Comparison of ENCODE assay signal across 18 cellular contexts in the genomic region with DNA sequence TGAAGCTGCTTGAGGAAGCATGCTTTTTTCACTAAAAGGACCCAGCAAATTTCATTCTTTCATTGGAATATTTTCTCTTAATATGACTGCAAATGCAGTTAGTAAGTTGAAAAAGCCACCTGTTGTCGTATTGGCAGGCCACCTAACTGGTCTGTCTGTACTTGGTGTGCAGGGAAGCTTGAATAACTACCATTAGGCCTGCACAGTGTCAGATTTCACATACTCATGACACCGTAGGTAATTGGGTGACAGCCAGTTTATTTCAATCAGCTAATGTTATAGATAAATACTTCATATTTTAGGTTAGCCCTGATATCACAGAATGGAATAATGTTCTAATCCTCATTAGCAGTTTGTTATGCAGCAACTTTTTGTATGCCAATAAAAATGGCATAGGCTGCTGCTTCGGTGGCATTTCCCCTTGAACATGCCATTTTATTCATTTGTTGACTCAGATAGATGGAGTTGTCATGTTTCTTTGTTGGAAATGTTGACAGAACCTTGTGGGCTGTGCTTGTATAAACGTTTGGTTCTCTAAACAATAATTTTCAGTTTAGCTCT.
DNase-seq lines count a peak whose midpoint lies in the region; ATAC-seq, FAIRE-seq and TF ChIP-seq lines count a peak whose summit lies in the region.
"Had no signal": no experiment of that assay in that cellular context is flagged by ENCODE, and none has a peak within 500 bp of the region (broad histone marks: within the 10 kb centered on the region; RNA-seq: fewer than 3 reads in every experiment).

No MANE protein-coding gene starts in this region.

- no peak overlapping the region for H2AFZ ChIP-seq in smooth muscle cell (ENCODE audit: low read depth)

- H3K27me3 ChIP-seq in pancreas (no peaks in the 10 kb centered on the region), smooth muscle cell (ENCODE audit: low read depth) (no peaks in the 10 kb centered on the region)
- H3K27me3 ChIP-seq: SJCRH30, testis had no signal

- peak in 3 of 4 donors; percentile 47 to 55 (median 48) for ATAC-seq in pancreas
- ATAC-seq in HG02981 (IDR thresholded peaks at IDR 0.05; ENCODE audit: unreplicated experiment): no peak
- ATAC-seq: mucosa of descending colon had no signal

- H3K9me3 ChIP-seq in pancreas (no peaks in the 10 kb centered on the region), smooth muscle cell (replicated peaks; ENCODE audit: low read depth) (no peaks in the 10 kb centered on the region)
- H3K9me3 ChIP-seq: mucosa of descending colon, SJCRH30, testis had no signal

- no peaks in the 10 kb centered on the region for H4K20me1 ChIP-seq in smooth muscle cell (ENCODE audit: low read depth)

- intact Hi-C loops in pancreas (cut with DNase I): no loop called here

- TF ChIP-seq CTCF in pancreas (IDR thresholded peaks at IDR 0.05) (no peak), smooth muscle cell (IDR thresholded peaks at IDR 0.05; ENCODE audit: borderline replicate concordance, insufficient read depth, poor library complexity, severe bottlenecking) (no peak)

- H3K4me2 ChIP-seq in smooth muscle cell: no peak overlapping the region

- POLR2A ChIA-PET in HEK293T (lab: Yijun Ruan, JAX): no interaction called here

- no peak overlapping the region for H3K9ac ChIP-seq in smooth muscle cell (ENCODE audit: low read depth)

- WGBS in pancreas, 2 donors: 22 to 30% methylated on average over 4 of the region's 4 CpGs
- 79% methylated on average over 4 of the region's 4 CpGs for WGBS in smooth muscle cell (ENCODE audit: low lambda C conversion rate)

- FAIRE-seq in pancreas (lab: Jason Lieb, UNC): no peak

- H3K4me3 ChIP-seq in pancreas (no peak overlapping the region), smooth muscle cell (no peak overlapping the region)
- H3K4me3 ChIP-seq: mucosa of descending colon, SJCRH30, testis had no signal

- no peaks in the 10 kb centered on the region for H3F3A ChIP-seq in smooth muscle cell (ENCODE audit: low read depth)

- H3K4me1 ChIP-seq in pancreas: no peaks in the 10 kb centered on the region
- H3K4me1 ChIP-seq in smooth muscle cell (ENCODE audit: low read depth): no peaks in the 10 kb centered on the region
- H3K4me1 ChIP-seq: SJCRH30, testis had no signal

- CTCF ChIA-PET in HEK293T (lab: Yijun Ruan, JAX): interaction anchor here (0.6 kb wide), 1 partner anchor 663 kb away, joined by 4 read pairs; no protein-coding TSS in a partner anchor

- H3K36me3 ChIP-seq in pancreas (no peaks in the 10 kb centered on the region), smooth muscle cell (ENCODE audit: low read depth) (no peaks in the 10 kb centered on the region)
- H3K36me3 ChIP-seq: SJCRH30 had no signal

- H3K79me2 ChIP-seq in smooth muscle cell (ENCODE audit: low read depth): no peaks in the 10 kb centered on the region

- DNase-seq in HEK293T (ENCODE audit: extremely low spot score): peak; percentile 9
- peak; percentile 38 for DNase-seq in NCI-H1694 treated with DMSO at 0.1 percent for 48 hours (lab: John Stamatoyannopoulos, UW)
- peak; percentile 5 for DNase-seq in NCI-H524 treated with DMSO at 0.1 percent for 48 hours (lab: John Stamatoyannopoulos, UW)
- DNase-seq in pancreas: no peak
- DNase-seq in AML-193 (lab: John Stamatoyannopoulos, UW): no peak
- no peak for DNase-seq in smooth muscle cell (lab: John Stamatoyannopoulos, UW; ENCODE audit: unreplicated experiment)
- no peak for DNase-seq in SK-N-DZ (ENCODE audit: low spot score)
- DNase-seq: activated CD4-positive, CD25-positive, alpha-beta regulatory T cell treated with anti-CD3 and anti-CD28 coated beads, Interleukin-2, amount 50 U/mL, for 72 hours; activated effector memory CD4-positive, alpha-beta T cell treated with Interleukin-2 at 50 U/mL for 16 hours; DMS79 treated with DMSO at 0.1 percent for 48 hours; effector CD8-positive, alpha-beta T cell; hippocampal formation; mucosa of descending colon; stimulated activated CD4-positive, alpha-beta T cell treated with anti-CD3 and anti-CD28 coated beads, Interleukin-4, amount 100 ng/mL, for 1 hour; stimulated activated CD8-positive, alpha-beta memory T cell treated with anti-CD3 and anti-CD28 coated beads, Interleukin-4, amount 100 ng/mL, for 48 hours; testis had no signal

- H3K27ac ChIP-seq in pancreas (no peak overlapping the region), smooth muscle cell (ENCODE audit: low read depth) (no peak overlapping the region)
- H3K27ac ChIP-seq: SJCRH30, testis had no signal

TF ChIP-seq in HEK293T, 16 proteins besides CTCF, POLR2A, EP300 and RAD21:
- TF ChIP-seq FOXK2 (IDR thresholded peaks at IDR 0.05): no peak

Comparison
In these comparisons a context has a peak if more than half of its experiments do, and no peak if none do; other contexts are left out.
1. DNase-seq: peak in HEK293T (single experiment), NCI-H1694 treated with DMSO at 0.1 percent for 48 hours (single experiment) and NCI-H524 treated with DMSO at 0.1 percent for 48 hours (single experiment); none in pancreas (0 of 6), AML-193 (0 of 2), smooth muscle cell (single experiment) and SK-N-DZ (single experiment).